ENCODE assay signal across 14 cellular contexts in the genomic region with DNA sequence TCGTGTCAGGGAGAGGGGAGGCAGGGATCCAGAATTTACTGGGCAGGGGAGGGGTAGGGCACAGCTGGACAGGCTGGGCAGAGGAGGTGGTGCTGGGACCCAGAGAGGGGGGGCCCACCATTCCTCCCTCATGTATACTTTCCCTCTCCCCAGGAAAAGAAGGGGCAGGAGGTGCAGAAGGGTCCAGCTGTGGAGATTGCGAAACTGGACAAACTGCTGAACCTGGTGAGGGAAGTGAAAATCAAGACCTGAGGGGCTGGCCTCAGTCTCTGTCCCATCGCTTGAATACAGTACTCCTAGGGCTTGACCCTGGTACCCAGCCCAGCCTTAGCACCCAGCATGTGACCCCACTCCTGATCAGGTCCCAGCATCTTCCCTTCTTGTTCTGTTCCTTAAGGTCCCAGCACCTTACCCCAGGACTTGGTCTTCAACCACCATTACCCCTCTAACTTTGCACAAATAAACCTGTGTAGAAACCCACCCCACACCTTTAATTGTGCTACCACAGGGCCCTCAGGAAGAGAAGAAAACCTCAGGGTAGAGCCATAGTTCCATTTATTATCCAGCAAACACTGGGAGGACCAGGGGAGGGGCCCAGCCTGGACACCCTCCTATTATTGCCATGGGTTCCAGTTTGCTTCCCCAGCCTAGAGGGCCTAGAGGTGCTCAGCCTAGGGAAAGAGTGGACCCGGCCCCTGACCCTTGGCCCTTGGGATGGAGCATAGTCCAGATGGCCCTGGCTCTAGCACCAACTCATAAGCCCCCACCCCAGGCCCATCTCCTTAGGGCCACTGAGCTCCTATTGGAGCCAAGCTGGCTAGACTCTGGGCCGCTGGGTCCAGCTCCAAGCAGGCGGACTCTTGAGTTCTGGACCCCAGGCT. TPM values are rescaled to one million over a fixed set of nuclear protein-coding genes. Genes with fewer than 3 reads are reported as not detected.
DNase-seq lines count a peak whose midpoint lies in the region.
"Had no signal": no experiment of that assay in that cellular context is flagged by ENCODE, and none has a peak within 500 bp of the region (broad histone marks: within the 10 kb centered on the region; RNA-seq: fewer than 3 reads in every experiment).

No MANE protein-coding gene starts in this region.

- H3K36me3 Mint-ChIP-seq in dendritic cell treated with granulocyte-macrophage colony-stimulating factor and Interleukin-4, amounts not matched to agents 40 ng/mL and 50 ng/mL, for 4 days (ENCODE audit: low read depth): peaks cover 6% of the 10 kb centered on the region

- H3K27me3 Mint-ChIP-seq in dendritic cell treated with granulocyte-macrophage colony-stimulating factor and Interleukin-4, amounts not matched to agents 40 ng/mL and 50 ng/mL, for 4 days: peaks cover 44% of the 10 kb centered on the region

- peak; percentile 50 for DNase-seq in activated effector memory CD4-positive, alpha-beta T cell treated with anti-CD3 and anti-CD28 coated beads, Interleukin-2, amount 50 U/mL, for 16 hours
- DNase-seq in activated effector memory CD4-positive, alpha-beta T cell treated with Interleukin-2 at 50 U/mL for 16 hours: no peak
- peak; percentile 24 for DNase-seq in NOMO-1 treated with dmso at 0.1 percent for 144 hours (lab: John Stamatoyannopoulos, UW; ENCODE audit: unreplicated experiment)
- DNase-seq in T1000 (lab: John Stamatoyannopoulos, UW): no peak
- no peak for DNase-seq in NCI-H748 treated with DMSO at 0.1 percent for 48 hours (lab: John Stamatoyannopoulos, UW)
- DNase-seq in activated gamma-delta T cell (lab: John Stamatoyannopoulos, UW): no peak
- DNase-seq: DMS79, HCEC 1CT, NCI-H1930, NCI-H2171 treated with DMSO at 0.1 percent for 48 hours had no signal

- H3K4me3 Mint-ChIP-seq in dendritic cell treated with granulocyte-macrophage colony-stimulating factor and Interleukin-4, amounts not matched to agents 40 ng/mL and 50 ng/mL, for 4 days: peak overlapping the region; percentile 83
- H3K4me3 Mint-ChIP-seq: CD14-positive monocyte had no signal

- H3K27ac Mint-ChIP-seq in dendritic cell treated with granulocyte-macrophage colony-stimulating factor and Interleukin-4, amounts not matched to agents 40 ng/mL and 50 ng/mL, for 4 days: peak overlapping the region; percentile 39

- no peaks in the 10 kb centered on the region for H3K9me3 Mint-ChIP-seq in dendritic cell treated with granulocyte-macrophage colony-stimulating factor and Interleukin-4, amounts not matched to agents 40 ng/mL and 50 ng/mL, for 4 days

- H3K4me1 Mint-ChIP-seq in dendritic cell treated with granulocyte-macrophage colony-stimulating factor and Interleukin-4, amounts not matched to agents 40 ng/mL and 50 ng/mL, for 4 days (ENCODE audit: low read depth): peaks cover 67% of the 10 kb centered on the region

- peak overlapping the region; percentile 58 for H3K27ac ChIP-seq in temporal lobe (ENCODE audit: low read depth, low read length)

- intact Hi-C loops in dendritic cell treated with granulocyte-macrophage colony-stimulating factor and Interleukin-4, amounts not matched to agents 40 ng/mL and 50 ng/mL, for 4 days (cut with micrococcal nuclease): no loop called here

RNA-seq across cellular contexts. Expression of a gene that starts 2.0 kb away (rescaled TPM):
- 27.8 TPM for total RNA-seq in temporal lobe
- total RNA-seq: NCI-H460 had no signal

Comparison
In these comparisons a context has a peak if more than half of its experiments do, and no peak if none do; other contexts are left out.
1. DNase-seq: peak in activated effector memory CD4-positive, alpha-beta T cell treated with anti-CD3 and anti-CD28 coated beads, Interleukin-2, amount 50 U/mL, for 16 hours (single experiment) and NOMO-1 treated with dmso at 0.1 percent for 144 hours (single experiment); none in activated effector memory CD4-positive, alpha-beta T cell treated with Interleukin-2 at 50 U/mL for 16 hours (single experiment), T1000 (single experiment), NCI-H748 treated with DMSO at 0.1 percent for 48 hours (single experiment) and activated gamma-delta T cell (single experiment).